In the genomic region with DNA sequence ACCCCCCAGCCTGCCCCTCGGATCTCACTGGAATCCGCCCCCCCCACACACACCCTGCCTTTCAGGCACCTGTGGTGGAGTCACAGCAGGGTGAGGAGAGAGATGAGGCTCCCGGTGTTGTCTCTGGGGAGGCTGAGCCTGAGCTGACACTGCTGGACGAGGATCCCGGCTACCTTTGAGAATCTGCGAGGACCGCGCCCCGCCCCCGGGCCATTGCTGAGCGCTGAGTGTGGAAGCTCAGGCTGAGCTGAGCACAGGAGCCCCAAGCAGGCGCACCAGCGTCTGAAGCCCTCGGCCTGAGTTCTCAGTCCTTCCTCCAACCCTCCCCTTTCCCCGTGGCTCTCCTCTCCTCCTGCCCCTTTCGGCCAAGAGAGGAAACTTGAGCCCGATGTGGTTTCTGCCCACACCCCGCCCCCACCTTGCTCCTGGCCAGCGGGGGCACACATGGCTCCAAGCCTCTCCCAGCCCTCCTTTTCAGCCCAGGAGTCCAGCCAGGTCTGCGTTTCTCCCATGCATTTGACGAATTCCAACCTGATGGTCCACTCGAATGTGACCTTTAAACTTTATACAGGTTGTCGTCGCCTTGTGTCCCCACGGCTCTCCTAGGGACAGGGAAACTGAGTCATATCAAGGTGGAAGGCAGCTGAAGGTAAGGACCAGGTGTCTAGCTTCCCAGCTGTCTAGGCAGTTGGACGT, we compare ENCODE assay signal across 1 cellular context.
TF ChIP-seq lines count a peak whose summit lies in the region.

Gene NFE2, minus strand, starts transcription at position 284 of the 696 bp plus-strand sequence. CDS start 5,767 bp downstream, outside the sequence.

TF ChIP-seq in GM23338, 12 proteins besides CTCF, POLR2A, EP300 and RAD21 (continued from another document):
- TF ChIP-seq, protein P1, sequence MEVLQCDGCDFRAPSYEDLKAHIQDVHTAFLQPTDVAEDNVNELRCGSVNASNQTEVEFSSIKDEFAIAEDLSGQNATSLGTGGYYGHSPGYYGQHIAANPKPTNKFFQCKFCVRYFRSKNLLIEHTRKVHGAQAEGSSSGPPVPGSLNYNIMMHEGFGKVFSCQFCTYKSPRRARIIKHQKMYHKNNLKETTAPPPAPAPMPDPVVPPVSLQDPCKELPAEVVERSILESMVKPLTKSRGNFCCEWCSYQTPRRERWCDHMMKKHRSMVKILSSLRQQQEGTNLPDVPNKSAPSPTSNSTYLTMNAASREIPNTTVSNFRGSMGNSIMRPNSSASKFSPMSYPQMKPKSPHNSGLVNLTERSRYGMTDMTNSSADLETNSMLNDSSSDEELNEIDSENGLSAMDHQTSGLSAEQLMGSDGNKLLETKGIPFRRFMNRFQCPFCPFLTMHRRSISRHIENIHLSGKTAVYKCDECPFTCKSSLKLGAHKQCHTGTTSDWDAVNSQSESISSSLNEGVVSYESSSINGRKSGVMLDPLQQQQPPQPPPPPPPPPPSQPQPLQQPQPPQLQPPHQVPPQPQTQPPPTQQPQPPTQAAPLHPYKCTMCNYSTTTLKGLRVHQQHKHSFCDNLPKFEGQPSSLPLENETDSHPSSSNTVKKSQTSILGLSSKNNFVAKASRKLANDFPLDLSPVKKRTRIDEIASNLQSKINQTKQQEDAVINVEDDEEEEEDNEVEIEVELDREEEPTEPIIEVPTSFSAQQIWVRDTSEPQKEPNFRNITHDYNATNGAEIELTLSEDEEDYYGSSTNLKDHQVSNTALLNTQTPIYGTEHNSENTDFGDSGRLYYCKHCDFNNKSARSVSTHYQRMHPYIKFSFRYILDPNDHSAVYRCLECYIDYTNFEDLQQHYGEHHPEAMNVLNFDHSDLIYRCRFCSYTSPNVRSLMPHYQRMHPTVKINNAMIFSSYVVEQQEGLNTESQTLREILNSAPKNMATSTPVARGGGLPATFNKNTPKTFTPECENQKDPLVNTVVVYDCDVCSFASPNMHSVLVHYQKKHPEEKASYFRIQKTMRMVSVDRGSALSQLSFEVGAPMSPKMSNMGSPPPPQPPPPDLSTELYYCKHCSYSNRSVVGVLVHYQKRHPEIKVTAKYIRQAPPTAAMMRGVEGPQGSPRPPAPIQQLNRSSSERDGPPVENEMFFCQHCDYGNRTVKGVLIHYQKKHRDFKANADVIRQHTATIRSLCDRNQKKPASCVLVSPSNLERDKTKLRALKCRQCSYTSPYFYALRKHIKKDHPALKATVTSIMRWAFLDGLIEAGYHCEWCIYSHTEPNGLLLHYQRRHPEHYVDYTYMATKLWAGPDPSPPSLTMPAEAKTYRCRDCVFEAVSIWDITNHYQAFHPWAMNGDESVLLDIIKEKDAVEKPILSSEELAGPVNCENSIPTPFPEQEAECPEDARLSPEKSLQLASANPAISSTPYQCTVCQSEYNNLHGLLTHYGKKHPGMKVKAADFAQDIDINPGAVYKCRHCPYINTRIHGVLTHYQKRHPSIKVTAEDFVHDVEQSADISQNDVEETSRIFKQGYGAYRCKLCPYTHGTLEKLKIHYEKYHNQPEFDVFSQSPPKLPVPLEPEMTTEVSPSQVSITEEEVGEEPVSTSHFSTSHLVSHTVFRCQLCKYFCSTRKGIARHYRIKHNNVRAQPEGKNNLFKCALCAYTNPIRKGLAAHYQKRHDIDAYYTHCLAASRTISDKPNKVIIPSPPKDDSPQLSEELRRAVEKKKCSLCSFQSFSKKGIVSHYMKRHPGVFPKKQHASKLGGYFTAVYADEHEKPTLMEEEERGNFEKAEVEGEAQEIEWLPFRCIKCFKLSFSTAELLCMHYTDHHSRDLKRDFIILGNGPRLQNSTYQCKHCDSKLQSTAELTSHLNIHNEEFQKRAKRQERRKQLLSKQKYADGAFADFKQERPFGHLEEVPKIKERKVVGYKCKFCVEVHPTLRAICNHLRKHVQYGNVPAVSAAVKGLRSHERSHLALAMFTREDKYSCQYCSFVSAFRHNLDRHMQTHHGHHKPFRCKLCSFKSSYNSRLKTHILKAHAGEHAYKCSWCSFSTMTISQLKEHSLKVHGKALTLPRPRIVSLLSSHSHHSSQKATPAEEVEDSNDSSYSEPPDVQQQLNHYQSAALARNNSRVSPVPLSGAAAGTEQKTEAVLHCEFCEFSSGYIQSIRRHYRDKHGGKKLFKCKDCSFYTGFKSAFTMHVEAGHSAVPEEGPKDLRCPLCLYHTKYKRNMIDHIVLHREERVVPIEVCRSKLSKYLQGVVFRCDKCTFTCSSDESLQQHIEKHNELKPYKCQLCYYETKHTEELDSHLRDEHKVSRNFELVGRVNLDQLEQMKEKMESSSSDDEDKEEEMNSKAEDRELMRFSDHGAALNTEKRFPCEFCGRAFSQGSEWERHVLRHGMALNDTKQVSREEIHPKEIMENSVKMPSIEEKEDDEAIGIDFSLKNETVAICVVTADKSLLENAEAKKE (CRISPR knock-in tag; IDR thresholded peaks at IDR 0.05): no peak; the same call in 1 of the 2 replicates
- 0 out of 2 replicates have a peak, but pooled peaks have one; percentile 9 for TF ChIP-seq CREB1 (CRISPR knock-in tag; IDR thresholded peaks at IDR 0.05; ENCODE audit: low read depth)
- TF ChIP-seq ZNF114 (CRISPR knock-in tag; IDR thresholded peaks at IDR 0.05): no peak
- TF ChIP-seq, protein P2, sequence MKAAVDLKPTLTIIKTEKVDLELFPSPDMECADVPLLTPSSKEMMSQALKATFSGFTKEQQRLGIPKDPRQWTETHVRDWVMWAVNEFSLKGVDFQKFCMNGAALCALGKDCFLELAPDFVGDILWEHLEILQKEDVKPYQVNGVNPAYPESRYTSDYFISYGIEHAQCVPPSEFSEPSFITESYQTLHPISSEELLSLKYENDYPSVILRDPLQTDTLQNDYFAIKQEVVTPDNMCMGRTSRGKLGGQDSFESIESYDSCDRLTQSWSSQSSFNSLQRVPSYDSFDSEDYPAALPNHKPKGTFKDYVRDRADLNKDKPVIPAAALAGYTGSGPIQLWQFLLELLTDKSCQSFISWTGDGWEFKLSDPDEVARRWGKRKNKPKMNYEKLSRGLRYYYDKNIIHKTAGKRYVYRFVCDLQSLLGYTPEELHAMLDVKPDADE (IDR thresholded peaks at IDR 0.05): no peak
- no peak for TF ChIP-seq ZNF331 (CRISPR knock-in tag; IDR thresholded peaks at IDR 0.05; ENCODE audit: low read depth)
- TF ChIP-seq EZH2phosphoT487 (IDR thresholded peaks at IDR 0.05; ENCODE audit: unreplicated experiment): no peak
- no peak for TF ChIP-seq JUNB (IDR thresholded peaks at IDR 0.05; ENCODE audit: unreplicated experiment)
- no peak for TF ChIP-seq NANOG (IDR thresholded peaks at IDR 0.05; ENCODE audit: borderline replicate concordance)
TF ChIP-seq in GM23338: peak in this region for 2.
